2 cellular contexts compared by ENCODE assay signal in genomic region chr1:176515310-176515709, GRCh38.
TF ChIP-seq lines count a peak whose summit lies in the region.

No MANE protein-coding gene starts in this region.

TF ChIP-seq in SK-N-SH treated with all-trans-retinoic acid at 6 μM for 48 hours, 23 proteins besides CTCF, POLR2A, EP300 and RAD21 (continued from another document):
- TF ChIP-seq, protein P1, sequence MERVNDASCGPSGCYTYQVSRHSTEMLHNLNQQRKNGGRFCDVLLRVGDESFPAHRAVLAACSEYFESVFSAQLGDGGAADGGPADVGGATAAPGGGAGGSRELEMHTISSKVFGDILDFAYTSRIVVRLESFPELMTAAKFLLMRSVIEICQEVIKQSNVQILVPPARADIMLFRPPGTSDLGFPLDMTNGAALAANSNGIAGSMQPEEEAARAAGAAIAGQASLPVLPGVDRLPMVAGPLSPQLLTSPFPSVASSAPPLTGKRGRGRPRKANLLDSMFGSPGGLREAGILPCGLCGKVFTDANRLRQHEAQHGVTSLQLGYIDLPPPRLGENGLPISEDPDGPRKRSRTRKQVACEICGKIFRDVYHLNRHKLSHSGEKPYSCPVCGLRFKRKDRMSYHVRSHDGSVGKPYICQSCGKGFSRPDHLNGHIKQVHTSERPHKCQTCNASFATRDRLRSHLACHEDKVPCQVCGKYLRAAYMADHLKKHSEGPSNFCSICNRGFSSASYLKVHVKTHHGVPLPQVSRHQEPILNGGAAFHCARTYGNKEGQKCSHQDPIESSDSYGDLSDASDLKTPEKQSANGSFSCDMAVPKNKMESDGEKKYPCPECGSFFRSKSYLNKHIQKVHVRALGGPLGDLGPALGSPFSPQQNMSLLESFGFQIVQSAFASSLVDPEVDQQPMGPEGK (CRISPR knock-in tag; IDR thresholded peaks at IDR 0.05; ENCODE audit: borderline replicate concordance) = no peak

TF ChIP-seq in SK-N-SH, 30 proteins besides CTCF, POLR2A, EP300 and RAD21 (continued from another document):
- TF ChIP-seq, protein P2, sequence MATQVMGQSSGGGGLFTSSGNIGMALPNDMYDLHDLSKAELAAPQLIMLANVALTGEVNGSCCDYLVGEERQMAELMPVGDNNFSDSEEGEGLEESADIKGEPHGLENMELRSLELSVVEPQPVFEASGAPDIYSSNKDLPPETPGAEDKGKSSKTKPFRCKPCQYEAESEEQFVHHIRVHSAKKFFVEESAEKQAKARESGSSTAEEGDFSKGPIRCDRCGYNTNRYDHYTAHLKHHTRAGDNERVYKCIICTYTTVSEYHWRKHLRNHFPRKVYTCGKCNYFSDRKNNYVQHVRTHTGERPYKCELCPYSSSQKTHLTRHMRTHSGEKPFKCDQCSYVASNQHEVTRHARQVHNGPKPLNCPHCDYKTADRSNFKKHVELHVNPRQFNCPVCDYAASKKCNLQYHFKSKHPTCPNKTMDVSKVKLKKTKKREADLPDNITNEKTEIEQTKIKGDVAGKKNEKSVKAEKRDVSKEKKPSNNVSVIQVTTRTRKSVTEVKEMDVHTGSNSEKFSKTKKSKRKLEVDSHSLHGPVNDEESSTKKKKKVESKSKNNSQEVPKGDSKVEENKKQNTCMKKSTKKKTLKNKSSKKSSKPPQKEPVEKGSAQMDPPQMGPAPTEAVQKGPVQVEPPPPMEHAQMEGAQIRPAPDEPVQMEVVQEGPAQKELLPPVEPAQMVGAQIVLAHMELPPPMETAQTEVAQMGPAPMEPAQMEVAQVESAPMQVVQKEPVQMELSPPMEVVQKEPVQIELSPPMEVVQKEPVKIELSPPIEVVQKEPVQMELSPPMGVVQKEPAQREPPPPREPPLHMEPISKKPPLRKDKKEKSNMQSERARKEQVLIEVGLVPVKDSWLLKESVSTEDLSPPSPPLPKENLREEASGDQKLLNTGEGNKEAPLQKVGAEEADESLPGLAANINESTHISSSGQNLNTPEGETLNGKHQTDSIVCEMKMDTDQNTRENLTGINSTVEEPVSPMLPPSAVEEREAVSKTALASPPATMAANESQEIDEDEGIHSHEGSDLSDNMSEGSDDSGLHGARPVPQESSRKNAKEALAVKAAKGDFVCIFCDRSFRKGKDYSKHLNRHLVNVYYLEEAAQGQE (IDR thresholded peaks at IDR 0.05; ENCODE audit: low read depth, low read length) = no peak
- TF ChIP-seq YY1 (IDR thresholded peaks at IDR 0.05; ENCODE audit: low read depth) = no peak
- no peak for TF ChIP-seq CHD2 (IDR thresholded peaks at IDR 0.05; ENCODE audit: low read length, partially characterized antibody)
- no peak for TF ChIP-seq TCF12 (IDR thresholded peaks at IDR 0.05)
- TF ChIP-seq NFIC (IDR thresholded peaks at IDR 0.05; ENCODE audit: borderline replicate concordance) = no peak
- TF ChIP-seq MXI1 (IDR thresholded peaks at IDR 0.05; ENCODE audit: low read depth, low read length) = no peak
- TF ChIP-seq GATA2 (CRISPR knock-in tag; IDR thresholded peaks at IDR 0.05) = no peak
- TF ChIP-seq TEAD4 (IDR thresholded peaks at IDR 0.05; ENCODE audit: borderline replicate concordance, insufficient read depth) = no peak
- no peak for TF ChIP-seq TAF1 (IDR thresholded peaks at IDR 0.05; ENCODE audit: borderline replicate concordance, low read depth, low read length)
- TF ChIP-seq PBX3 (IDR thresholded peaks at IDR 0.05) = no peak
- no peak for TF ChIP-seq ZBTB33 (IDR thresholded peaks at IDR 0.05; ENCODE audit: borderline replicate concordance, low read depth)
- no peak for TF ChIP-seq NRF1 (IDR thresholded peaks at IDR 0.05; ENCODE audit: low read depth, low read length)
- no peak for TF ChIP-seq RCOR1 (IDR thresholded peaks at IDR 0.05; ENCODE audit: low read length)
